Comparison of ENCODE assay signal across 8 cellular contexts in the genomic region with DNA sequence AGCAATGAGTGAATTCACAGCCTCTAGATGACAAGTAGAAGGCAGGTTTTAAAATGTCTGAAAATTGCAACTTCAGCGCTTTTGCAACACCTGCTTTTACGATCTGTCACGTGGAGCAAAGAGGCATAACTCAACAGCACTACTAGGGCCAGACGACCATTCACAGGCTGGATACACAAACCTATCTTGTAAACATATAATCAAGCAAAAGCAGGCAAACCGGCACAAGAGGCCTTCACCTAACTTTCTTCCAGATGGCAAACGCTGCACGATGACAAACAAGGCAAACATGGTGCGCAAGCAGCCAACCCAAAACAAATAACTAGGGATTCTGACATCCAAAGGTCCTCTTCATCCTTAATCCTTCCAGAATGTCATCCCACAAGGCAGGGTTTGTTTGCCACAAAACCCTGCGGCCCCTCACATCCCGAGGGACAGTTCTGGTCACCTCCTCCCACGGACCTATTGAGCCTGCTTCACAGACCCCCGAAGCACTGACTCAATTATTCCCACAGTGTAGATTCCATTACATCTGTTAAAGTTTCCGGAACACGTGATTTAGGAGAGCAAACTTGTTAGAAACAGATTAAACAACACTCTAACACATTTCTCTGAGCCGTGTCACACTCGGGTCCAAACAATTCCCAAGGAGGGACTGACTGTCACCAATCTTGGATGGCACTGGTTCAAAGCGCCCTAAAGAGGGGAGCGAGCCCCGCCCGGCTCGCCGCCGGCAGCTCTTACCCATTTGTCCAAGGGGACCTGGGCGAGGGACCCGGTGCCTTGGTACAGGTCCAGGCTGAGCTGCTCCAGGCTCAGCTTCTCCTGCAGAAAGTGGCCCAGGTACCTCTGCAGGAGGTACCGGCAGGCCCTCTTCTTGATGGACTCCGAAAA. TPM values are rescaled to one million over a fixed set of nuclear protein-coding genes. Genes with fewer than 3 reads are reported as not detected.
DNase-seq lines count a peak whose midpoint lies in the region; ATAC-seq lines count a peak whose summit lies in the region.

No MANE protein-coding gene starts in this region.

- H3K4me3 ChIP-seq in CD8-positive, alpha-beta memory T cell (ENCODE audit: low read length): peak overlapping the region; percentile 78
- peak overlapping the region; percentile 87 for H3K4me3 ChIP-seq in Jurkat, Clone E6-1 (ENCODE audit: low read length)
- peak overlapping the region; percentile 93 for H3K4me3 ChIP-seq in trophoblast cell (ENCODE audit: low read depth, low read length)

- peak overlapping the region; percentile 88 for H3K27ac ChIP-seq in CD8-positive, alpha-beta memory T cell (ENCODE audit: low read depth, low read length)
- H3K27ac ChIP-seq in trophoblast cell (ENCODE audit: low read depth, low read length): peak overlapping the region; percentile 79

- no peak overlapping the region for H3K23ac ChIP-seq in trophoblast cell (ENCODE audit: low read length)

- H3K4me3 Mint-ChIP-seq in CD8-positive, alpha-beta memory T cell: peak overlapping the region; percentile 85 to 94 (median 89)
- H3K4me3 Mint-ChIP-seq in activated naive CD4-positive, alpha-beta T cell treated with anti-CD3 and anti-CD28 coated beads, Interleukin-2, amount 50 U/mL, for 24 hours: peak overlapping the region; percentile 94

- peaks cover 0 to 15% (median 0%) of the 10 kb centered on the region in 3 donors for H3K36me3 Mint-ChIP-seq in CD8-positive, alpha-beta memory T cell
- H3K36me3 Mint-ChIP-seq in activated naive CD4-positive, alpha-beta T cell treated with anti-CD3 and anti-CD28 coated beads, Interleukin-2, amount 50 U/mL, for 24 hours: peaks cover 3% of the 10 kb centered on the region

- H3K4me2 ChIP-seq in trophoblast cell (ENCODE audit: low read length): peak overlapping the region; percentile 90

- H3K14ac ChIP-seq in trophoblast cell (ENCODE audit: low read length): peak overlapping the region; percentile 91

- DNase-seq in CD8-positive, alpha-beta memory T cell: peak; percentile 30 to 72 (median 61)
- peak; percentile 87 for DNase-seq in Jurkat, Clone E6-1 (ENCODE audit: low read depth, low spot score)
- peak; percentile 84 for DNase-seq in SIG-M5 treated with dmso at 0.1 percent for 504 hours (lab: John Stamatoyannopoulos, UW; ENCODE audit: unreplicated experiment)
- DNase-seq in Right ventricle myocardium superior: no peak
- DNase-seq in trophoblast cell: peak; percentile 55 to 75
- DNase-seq in GM19240 (ENCODE audit: insufficient read length, low spot score): no peak

- intact Hi-C loops in Right ventricle myocardium superior (cut with DNase I): no loop called here

- H3K79me2 ChIP-seq in trophoblast cell (ENCODE audit: control insufficient read depth, insufficient read depth, low read length, poor library complexity): peaks cover 15% of the 10 kb centered on the region

- H4K12ac ChIP-seq in trophoblast cell (ENCODE audit: low read depth, low read length): peak overlapping the region; percentile 91

- H3K18ac ChIP-seq in trophoblast cell (ENCODE audit: low read length): peak overlapping the region; percentile 85

- H3K9me3 Mint-ChIP-seq in CD8-positive, alpha-beta memory T cell: no peaks in the 10 kb centered on the region
- no peaks in the 10 kb centered on the region for H3K9me3 Mint-ChIP-seq in activated naive CD4-positive, alpha-beta T cell treated with anti-CD3 and anti-CD28 coated beads, Interleukin-2, amount 50 U/mL, for 24 hours

- H3K9me3 ChIP-seq in CD8-positive, alpha-beta memory T cell (ENCODE audit: low read length): no peaks in the 10 kb centered on the region
- no peaks in the 10 kb centered on the region for H3K9me3 ChIP-seq in trophoblast cell (ENCODE audit: insufficient read depth, low read depth, low read length)

- ATAC-seq in GM21390 (IDR thresholded peaks at IDR 0.05; ENCODE audit: unreplicated experiment): peak; percentile 13
- ATAC-seq in Right ventricle myocardium superior (ENCODE audit: poor library complexity): peak; percentile 36

- H3K9ac ChIP-seq in trophoblast cell (ENCODE audit: low read length): peak overlapping the region; percentile 88

- H3K4ac ChIP-seq in trophoblast cell (ENCODE audit: low read depth, low read length): peak overlapping the region; percentile 85

- no peaks in the 10 kb centered on the region for H3K27me3 ChIP-seq in CD8-positive, alpha-beta memory T cell (ENCODE audit: insufficient read depth, low read length, poor library complexity, severe bottlenecking)
- no peaks in the 10 kb centered on the region for H3K27me3 ChIP-seq in trophoblast cell (ENCODE audit: insufficient read depth, low read length)

- POLR2A ChIA-PET in CD8-positive, alpha-beta memory T cell (lab: Charles Lee): interaction anchor here (0.6 to 2.6 kb wide), 2 partner anchors 29 to 200 kb away, joined by 4 to 9 read pairs; a partner anchor contains a TSS

- H2BK12ac ChIP-seq in trophoblast cell (ENCODE audit: low read length): no peak overlapping the region

- H3K27ac Mint-ChIP-seq in CD8-positive, alpha-beta memory T cell: peak overlapping the region; percentile 87 to 97 (median 94)
- peak overlapping the region; percentile 93 for H3K27ac Mint-ChIP-seq in activated naive CD4-positive, alpha-beta T cell treated with anti-CD3 and anti-CD28 coated beads, Interleukin-2, amount 50 U/mL, for 24 hours

- H2AFZ ChIP-seq in trophoblast cell (ENCODE audit: insufficient read depth, low read length, poor library complexity): peak overlapping the region; percentile 92

- CTCF ChIA-PET in CD8-positive, alpha-beta memory T cell (lab: Charles Lee): no interaction called here

- no peaks in the 10 kb centered on the region for H3K36me3 ChIP-seq in CD8-positive, alpha-beta memory T cell (ENCODE audit: insufficient read depth, low read length)
- H3K36me3 ChIP-seq in trophoblast cell (ENCODE audit: control insufficient read depth in 1 of 2, insufficient read depth in 2 of 2, low read length in 2 of 2): peaks cover 0 to 2% of the 10 kb centered on the region in 2 experiments

- no CpG with 5 or more reads among the region's 27 CpGs for WGBS in trophoblast cell (ENCODE audit: extremely low coverage, insufficient coverage, insufficient read length)

- H3K79me1 ChIP-seq in trophoblast cell (ENCODE audit: low read length): peaks cover 12% of the 10 kb centered on the region

- peak overlapping the region; percentile 96 for H4K8ac ChIP-seq in trophoblast cell (ENCODE audit: low read depth, low read length)

- H2BK5ac ChIP-seq in trophoblast cell (ENCODE audit: low read depth, low read length, poor library complexity): peak overlapping the region; percentile 93

- peak overlapping the region; percentile 42 for H2AK5ac ChIP-seq in trophoblast cell (ENCODE audit: low read length)

- H4K91ac ChIP-seq in trophoblast cell (ENCODE audit: low read depth, low read length): peak overlapping the region; percentile 93

- H3K4me1 Mint-ChIP-seq in CD8-positive, alpha-beta memory T cell: peaks cover 45 to 74% (median 67%) of the 10 kb centered on the region in 3 donors
- peaks cover 73% of the 10 kb centered on the region for H3K4me1 Mint-ChIP-seq in activated naive CD4-positive, alpha-beta T cell treated with anti-CD3 and anti-CD28 coated beads, Interleukin-2, amount 50 U/mL, for 24 hours

- peaks cover 33% of the 10 kb centered on the region for H3K4me1 ChIP-seq in CD8-positive, alpha-beta memory T cell (ENCODE audit: insufficient read depth, low read length)
- peaks cover 0 to 4% of the 10 kb centered on the region in 2 experiments for H3K4me1 ChIP-seq in trophoblast cell (ENCODE audit: control insufficient read depth in 1 of 2, insufficient read depth in 2 of 2, low read length in 2 of 2)

- H2BK120ac ChIP-seq in trophoblast cell (ENCODE audit: insufficient read depth, low read length, poor library complexity): peak overlapping the region; percentile 95

- H3K27me3 Mint-ChIP-seq in CD8-positive, alpha-beta memory T cell: peaks cover 0 to 3% of the 10 kb centered on the region in 2 donors
- no peaks in the 10 kb centered on the region for H3K27me3 Mint-ChIP-seq in activated naive CD4-positive, alpha-beta T cell treated with anti-CD3 and anti-CD28 coated beads, Interleukin-2, amount 50 U/mL, for 24 hours

RNA-seq across cellular contexts. Expression of a gene that starts 0.8 kb away (rescaled TPM):
- 10 to 100 TPM; 17.4 to 19.8 TPM for total RNA-seq in CD8-positive, alpha-beta memory T cell
- 2.6 TPM for polyA plus RNA-seq in CD8-positive, alpha-beta memory T cell
- 7.8 TPM for polyA plus RNA-seq in Jurkat, Clone E6-1 (2012; ENCODE audit: insufficient read depth, insufficient read length)
- 10.9 TPM for total RNA-seq in Right ventricle myocardium superior
- 16.2 and 17.4 TPM in 2 replicates for polyA plus RNA-seq in trophoblast cell (2013)

RNA-seq across cellular contexts. Expression of a gene that starts 1.0 kb away (rescaled TPM):
- total RNA-seq in CD8-positive, alpha-beta memory T cell: 10 to 100 TPM; 23.7 to 24.6 TPM
- 30.5 TPM for polyA plus RNA-seq in CD8-positive, alpha-beta memory T cell
- polyA plus RNA-seq in Jurkat, Clone E6-1 (2012; ENCODE audit: insufficient read depth, insufficient read length): 18.7 TPM
- total RNA-seq in Right ventricle myocardium superior: 11.1 TPM
- 47.6 and 50.7 TPM in 2 replicates for polyA plus RNA-seq in trophoblast cell (2013)

RNA-seq across cellular contexts. Expression of a gene that starts 29.6 kb away (rescaled TPM):
- total RNA-seq in CD8-positive, alpha-beta memory T cell: under 1 TPM; 0.55 to 0.69 TPM
- polyA plus RNA-seq in CD8-positive, alpha-beta memory T cell: not detected
- polyA plus RNA-seq in Jurkat, Clone E6-1 (2012; ENCODE audit: insufficient read depth, insufficient read length): 1.2 TPM
- 0.22 TPM for total RNA-seq in Right ventricle myocardium superior
- 0.94 and 1.4 TPM in 2 replicates for polyA plus RNA-seq in trophoblast cell (2013)

Comparison
In these comparisons a context has a peak if more than half of its experiments do, and no peak if none do; other contexts are left out.
1. DNase-seq: peak in CD8-positive, alpha-beta memory T cell (5 of 5), Jurkat, Clone E6-1 (single experiment), SIG-M5 treated with dmso at 0.1 percent for 504 hours (single experiment) and trophoblast cell (2 of 2); none in Right ventricle myocardium superior (single experiment) and GM19240 (single experiment).
2. Peak in every context shown above with its lines, with median percentiles within 50 percentile points of each other: H3K4me3 ChIP-seq.